In genomic region chr12:19131020-19131431, GRCh38 we compare ENCODE assay signal across 8 cellular contexts. TPM values are rescaled to one million over a fixed set of nuclear protein-coding genes. Genes with fewer than 3 reads are reported as not detected.
DNase-seq lines count a peak whose midpoint lies in the region; ATAC-seq, FAIRE-seq and TF ChIP-seq lines count a peak whose summit lies in the region.

No MANE protein-coding gene starts in this region.

- DNase-seq in AG20443 (ENCODE audit: low spot score) (peak; percentile 47), H54 (ENCODE audit: insufficient read length, low spot score) (peak; percentile 23), SW480 (ENCODE audit: low spot score) (peak; percentile 66), esophagus muscularis mucosa (ENCODE audit: extremely low spot score) (no peak), myocyte (ENCODE audit: low read depth) (peak; percentile 59), retina (no peak)
- no peak for DNase-seq in activated CD4-positive, alpha-beta T cell treated with anti-CD3 and anti-CD28 coated beads for 48 hours

- TF ChIP-seq POLR2A in H54 (IDR thresholded peaks at IDR 0.05; ENCODE audit: low read depth, low read length), result no peak
- no peak for TF ChIP-seq POLR2A in esophagus muscularis mucosa (IDR thresholded peaks at IDR 0.05; ENCODE audit: low read depth)

- H3K36me3 ChIP-seq in esophagus muscularis mucosa, result no peaks in the 10 kb centered on the region

- peak; percentile 91 for FAIRE-seq in H54 (lab: Jason Lieb, UNC)

- TF ChIP-seq EP300 in esophagus muscularis mucosa (IDR thresholded peaks at IDR 0.05), result no peak

- WGBS in esophagus muscularis mucosa, result 3% methylated on average over 6 of the region's 6 CpGs

- peak overlapping the region; percentile 94 to 97 (median 96) for H3K27ac ChIP-seq in esophagus muscularis mucosa (replicated peaks in 1 of 4)

- no peak for ATAC-seq in GM19035 (IDR thresholded peaks at IDR 0.05; ENCODE audit: unreplicated experiment)

- TF ChIP-seq CTCF in esophagus muscularis mucosa (IDR thresholded peaks at IDR 0.05), result no peak

- H3K4me1 ChIP-seq in esophagus muscularis mucosa, result peaks cover 0 to 44% (median 38%) of the 10 kb centered on the region in 4 donors

- no peaks in the 10 kb centered on the region for H3K27me3 ChIP-seq in esophagus muscularis mucosa

- H3K4me3 ChIP-seq in esophagus muscularis mucosa, result peak overlapping the region; percentile 86 to 100 (median 98)

- H3K9me3 ChIP-seq in esophagus muscularis mucosa, result peaks cover 0 to 23% (median 14%) of the 10 kb centered on the region in 4 donors

- intact Hi-C loops in esophagus muscularis mucosa (cut with DNase I), result loop anchor here (10.0 kb wide), 1 partner anchor 54 kb away; no protein-coding TSS in a partner anchor

RNA-seq across cellular contexts. Expression of gene PLEKHA5, which starts 1.5 kb away (rescaled TPM):
- total RNA-seq in esophagus muscularis mucosa (10 to 100 TPM; 50.7 to 88.5 (median 58.6) TPM), myocyte (15.8 and 19.5 TPM in 2 replicates)
- polyA plus RNA-seq in myocyte (2012), result 4.3 TPM

Comparison
In these comparisons a context has a peak if more than half of its experiments do, and no peak if none do; other contexts are left out.
1. DNase-seq: peak in AG20443 (single experiment), H54 (single experiment), SW480 (single experiment) and myocyte (single experiment); none in esophagus muscularis mucosa (single experiment), retina (single experiment) and activated CD4-positive, alpha-beta T cell treated with anti-CD3 and anti-CD28 coated beads for 48 hours (single experiment).